In genomic region chr11:134515081-134515960, GRCh38 we compare ENCODE assay signal across 23 cellular contexts.
DNase-seq lines count a peak whose midpoint lies in the region; ATAC-seq and TF ChIP-seq lines count a peak whose summit lies in the region.
"Had no signal": no experiment of that assay in that cellular context is flagged by ENCODE, and none has a peak within 500 bp of the region (broad histone marks: within the 10 kb centered on the region; RNA-seq: fewer than 3 reads in every experiment).

No MANE protein-coding gene starts in this region.

- no peaks in the 10 kb centered on the region for H3K27me3 ChIP-seq in right atrium auricular region
- H3K27me3 ChIP-seq in colonic mucosa = no peaks in the 10 kb centered on the region
- H3K27me3 ChIP-seq in upper lobe of right lung = peaks cover 33% of the 10 kb centered on the region

- H3K4me3 ChIP-seq in right atrium auricular region = no peak overlapping the region
- H3K4me3 ChIP-seq in colonic mucosa = no peak overlapping the region
- H3K4me3 ChIP-seq in mucosa of descending colon = no peak overlapping the region
- H3K4me3 ChIP-seq in upper lobe of right lung = no peak overlapping the region
- H3K4me3 ChIP-seq: pancreas had no signal

- TF ChIP-seq CTCF in right atrium auricular region (IDR thresholded peaks at IDR 0.05) = no peak
- TF ChIP-seq CTCF in colonic mucosa (IDR thresholded peaks at IDR 0.05) = no peak
- TF ChIP-seq CTCF in mucosa of descending colon (IDR thresholded peaks at IDR 0.05) = no peak
- TF ChIP-seq CTCF in upper lobe of right lung (IDR thresholded peaks at IDR 0.05) = no peak

- H3K27ac ChIP-seq in right atrium auricular region (no peak overlapping the region), colonic mucosa (no peak overlapping the region), upper lobe of right lung (no peak overlapping the region)
- H3K27ac ChIP-seq: pancreas, RWPE1 had no signal

- DNase-seq in cardiac septum (ENCODE audit: low spot score) (peak; percentile 61), right atrium auricular region (ENCODE audit: low spot score) (no peak), colonic mucosa (peak; percentile 57), mucosa of descending colon (peak; percentile 44 to 78 (median 75)), upper lobe of right lung (peak; percentile 45), A172 (ENCODE audit: low spot score) (no peak), NCI-H526 treated with DMSO at 0.1 percent for 48 hours (lab: John Stamatoyannopoulos, UW) (no peak), left lobe of liver (ENCODE audit: low spot score) (no peak)
- DNase-seq: activated CD8-positive, alpha-beta T cell treated with anti-CD3 and anti-CD28 coated beads for 36 hours; activated naive CD4-positive, alpha-beta T cell treated with Interleukin-2 at 50 U/mL for 16 hours; central memory CD4-positive, alpha-beta T cell; DMS 273 treated with DMSO at 0.1 percent for 48 hours; effector CD4-positive, alpha-beta T cell; foreskin melanocyte; GOT3; IMR-90; naive B cell; NCI-H2081 treated with DMSO at 0.1 percent for 48 hours; NCI-H510A had no signal

- no peaks in the 10 kb centered on the region for H3K36me3 ChIP-seq in right atrium auricular region
- no peaks in the 10 kb centered on the region for H3K36me3 ChIP-seq in colonic mucosa
- H3K36me3 ChIP-seq in mucosa of descending colon (ENCODE audit: low read depth) = no peaks in the 10 kb centered on the region
- H3K36me3 ChIP-seq in upper lobe of right lung = no peaks in the 10 kb centered on the region
- H3K36me3 ChIP-seq: pancreas had no signal

- peak overlapping the region; percentile 48 to 49 for H3K9ac ChIP-seq in colonic mucosa (ENCODE audit: low read depth in 2 of 2, low read length in 2 of 2)

- H3K9me3 ChIP-seq in right atrium auricular region (no peaks in the 10 kb centered on the region), colonic mucosa (no peaks in the 10 kb centered on the region), mucosa of descending colon (no peaks in the 10 kb centered on the region), upper lobe of right lung (no peaks in the 10 kb centered on the region)
- H3K9me3 ChIP-seq: pancreas had no signal

- intact Hi-C loops in cardiac septum (cut with DNase I) = no loop called here
- intact Hi-C loops in colonic mucosa (cut with DNase I) = no loop called here
- intact Hi-C loops in mucosa of descending colon (cut with DNase I, micrococcal nuclease) = no loop called here
- intact Hi-C loops in upper lobe of right lung (cut with DNase I) = no loop called here

- peak; percentile 85 for ATAC-seq in mucosa of descending colon
- ATAC-seq in upper lobe of right lung = no peak
- ATAC-seq in left lobe of liver = no peak
- ATAC-seq: activated CD8-positive, alpha-beta T cell treated with anti-CD3 and anti-CD28 coated beads for 36 hours; SK-N-SH treated with all-trans-retinoic acid at 6 μM for 48 hours; stimulated activated effector memory CD8-positive, alpha-beta T cell treated with anti-CD3 and anti-CD28 coated beads, Interleukin-12 subunit alpha, Interleukin-12 subunit beta, amount 100 ng/mL, for 72 hours had no signal

- H3K4me1 ChIP-seq in right atrium auricular region (no peaks in the 10 kb centered on the region), colonic mucosa (peaks cover 8% of the 10 kb centered on the region), mucosa of descending colon (ENCODE audit: low read depth) (peaks cover 12% of the 10 kb centered on the region), upper lobe of right lung (no peaks in the 10 kb centered on the region)
- H3K4me1 ChIP-seq: pancreas had no signal

Comparison
In these comparisons a context has a peak if more than half of its experiments do, and no peak if none do; other contexts are left out.
1. DNase-seq: peak in cardiac septum (single experiment), colonic mucosa (single experiment), mucosa of descending colon (3 of 3) and upper lobe of right lung (single experiment); none in right atrium auricular region (single experiment), A172 (single experiment), NCI-H526 treated with DMSO at 0.1 percent for 48 hours (single experiment) and left lobe of liver (single experiment).